20 cellular contexts compared by ENCODE assay signal in the genomic region with DNA sequence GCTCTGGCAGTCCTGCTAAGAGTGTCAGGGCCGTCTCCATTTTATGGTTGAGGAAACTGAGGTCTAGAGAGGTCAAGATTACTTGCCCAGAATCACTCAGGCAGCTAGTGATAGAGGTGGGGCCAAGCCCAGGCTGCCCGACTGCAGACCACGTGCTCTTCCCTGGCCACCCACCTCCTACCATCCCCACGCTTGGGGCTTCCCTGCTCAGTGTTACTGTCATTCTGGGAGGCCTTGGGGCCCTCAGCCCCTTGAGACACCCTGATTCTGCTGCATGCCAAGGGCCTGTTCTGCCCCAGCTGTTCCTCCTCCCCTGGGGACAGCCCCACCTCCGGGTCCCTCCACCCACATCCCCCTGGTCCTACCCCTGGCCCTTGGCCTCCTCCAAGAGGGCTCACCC. TPM values are rescaled to one million over a fixed set of nuclear protein-coding genes. Genes with fewer than 3 reads are reported as not detected.
DNase-seq lines count a peak whose midpoint lies in the region; ATAC-seq and TF ChIP-seq lines count a peak whose summit lies in the region.
"Had no signal": no experiment of that assay in that cellular context is flagged by ENCODE, and none has a peak within 500 bp of the region (broad histone marks: within the 10 kb centered on the region; RNA-seq: fewer than 3 reads in every experiment).

No MANE protein-coding gene starts in this region.

- no peak for TF ChIP-seq CTCF in coronary artery (IDR thresholded peaks at IDR 0.05)
- no peak for TF ChIP-seq CTCF in heart right ventricle (IDR thresholded peaks at IDR 0.05)

- H3K4me1 Mint-ChIP-seq in activated CD8-positive, alpha-beta memory T cell treated with anti-CD3 and anti-CD28 coated beads, Interleukin-2, amount 10 ng/mL, durations not matched to agents 7 days and 5 days: peaks cover 8% of the 10 kb centered on the region

- no peak overlapping the region for H3K4me3 Mint-ChIP-seq in activated CD8-positive, alpha-beta memory T cell treated with anti-CD3 and anti-CD28 coated beads, Interleukin-2, amount 10 ng/mL, durations not matched to agents 7 days and 5 days
- H3K4me3 Mint-ChIP-seq: activated CD4-positive, alpha-beta T cell treated with anti-CD3 and anti-CD28 coated beads, Interleukin-2, amount 10 ng/mL, durations not matched to agents 7 days and 5 days; effector memory CD8-positive, alpha-beta T cell; natural killer cell treated with Interleukin-12 subunit alpha and Interleukin-12 subunit beta and Interleukin-15 and Interleukin-18, amount 100 ng/mL, for 72 hours had no signal

- CTCF ChIA-PET in activated CD8-positive, alpha-beta memory T cell treated with anti-CD3 and anti-CD28 coated beads, Interleukin-2, amount 10 ng/mL, durations not matched to agents 7 days and 5 days (lab: Charles Lee): no interaction called here

- ATAC-seq in activated CD8-positive, alpha-beta memory T cell treated with anti-CD3 and anti-CD28 coated beads, Interleukin-2, amount 10 ng/mL, durations not matched to agents 7 days and 5 days: peak; percentile 23
- ATAC-seq in GM21447 (IDR thresholded peaks at IDR 0.05; ENCODE audit: unreplicated experiment): peak; percentile 65
- ATAC-seq in HG03175 (IDR thresholded peaks at IDR 0.05; ENCODE audit: unreplicated experiment): peak; percentile 56
- ATAC-seq in HG03521 (IDR thresholded peaks at IDR 0.05; ENCODE audit: unreplicated experiment): no peak
- no peak for ATAC-seq in heart right ventricle
- ATAC-seq: effector memory CD8-positive, alpha-beta T cell; left colon had no signal

- no peak overlapping the region for H3K27ac Mint-ChIP-seq in activated CD8-positive, alpha-beta memory T cell treated with anti-CD3 and anti-CD28 coated beads, Interleukin-2, amount 10 ng/mL, durations not matched to agents 7 days and 5 days
- H3K27ac Mint-ChIP-seq: effector memory CD8-positive, alpha-beta T cell; natural killer cell treated with Interleukin-12 subunit alpha and Interleukin-12 subunit beta and Interleukin-15 and Interleukin-18, amount 100 ng/mL, for 72 hours had no signal

- H3K4me3 ChIP-seq in coronary artery (no peak overlapping the region), heart right ventricle (no peak overlapping the region)
- H3K4me3 ChIP-seq: stomach, upper lobe of left lung had no signal

- no peak for DNase-seq in activated CD8-positive, alpha-beta memory T cell treated with anti-CD3 and anti-CD28 coated beads, Interleukin-2, amount 10 ng/mL, durations not matched to agents 7 days and 5 days
- DNase-seq in activated CD8-positive, alpha-beta memory T cell treated with anti-CD3 and anti-CD28 coated beads for 24 hours: no peak
- DNase-seq in coronary artery (ENCODE audit: low spot score): no peak
- DNase-seq in NCI-H774 (lab: John Stamatoyannopoulos, UW): no peak
- no peak for DNase-seq in heart right ventricle
- DNase-seq: activated CD4-positive, alpha-beta T cell treated with anti-CD3 and anti-CD28 coated beads, Interleukin-2, amount 10 ng/mL, durations not matched to agents 7 days and 5 days; activated naive CD4-positive, alpha-beta T cell treated with anti-CD3 and anti-CD28 coated beads, Interleukin-2, amount 50 U/mL, for 16 hours; activated T-cell treated with anti-CD3 and anti-CD28 coated beads, Interleukin-2, amount 50 U/mL, for 1 hour; effector memory CD8-positive, alpha-beta T cell; GDM1; Kasumi-1; left colon; NCI-H1105; NCI-H510A treated with DMSO at 0.1 percent for 48 hours; stomach; upper lobe of left lung had no signal

- 77 to 79% methylated on average over 5 of the region's 5 CpGs for WGBS in heart right ventricle, 2 donors

- peaks cover 0 to 20% (median 0%) of the 10 kb centered on the region in 9 donors for H3K36me3 ChIP-seq in heart right ventricle
- H3K36me3 ChIP-seq: upper lobe of left lung had no signal

- no peaks in the 10 kb centered on the region for H3K27me3 Mint-ChIP-seq in activated CD8-positive, alpha-beta memory T cell treated with anti-CD3 and anti-CD28 coated beads, Interleukin-2, amount 10 ng/mL, durations not matched to agents 7 days and 5 days
- H3K27me3 Mint-ChIP-seq: activated CD4-positive, alpha-beta T cell treated with anti-CD3 and anti-CD28 coated beads, Interleukin-2, amount 10 ng/mL, durations not matched to agents 7 days and 5 days; natural killer cell treated with Interleukin-12 subunit alpha and Interleukin-12 subunit beta and Interleukin-15 and Interleukin-18, amount 100 ng/mL, for 72 hours had no signal

- no peaks in the 10 kb centered on the region for H3K36me3 Mint-ChIP-seq in activated CD8-positive, alpha-beta memory T cell treated with anti-CD3 and anti-CD28 coated beads, Interleukin-2, amount 10 ng/mL, durations not matched to agents 7 days and 5 days
- H3K36me3 Mint-ChIP-seq: natural killer cell treated with Interleukin-12 subunit alpha and Interleukin-12 subunit beta and Interleukin-15 and Interleukin-18, amount 100 ng/mL, for 72 hours had no signal

- peaks cover 0 to 7% (median 0%) of the 10 kb centered on the region in 9 donors for H3K4me1 ChIP-seq in heart right ventricle
- H3K4me1 ChIP-seq: stomach, upper lobe of left lung had no signal

- H3K27ac ChIP-seq in coronary artery (no peak overlapping the region), heart right ventricle (no peak overlapping the region)
- H3K27ac ChIP-seq: stomach, upper lobe of left lung had no signal

- H3K9me3 Mint-ChIP-seq in activated CD8-positive, alpha-beta memory T cell treated with anti-CD3 and anti-CD28 coated beads, Interleukin-2, amount 10 ng/mL, durations not matched to agents 7 days and 5 days (ENCODE audit: low read depth): peaks cover 1% of the 10 kb centered on the region
- H3K9me3 Mint-ChIP-seq: activated CD4-positive, alpha-beta T cell treated with anti-CD3 and anti-CD28 coated beads, Interleukin-2, amount 10 ng/mL, durations not matched to agents 7 days and 5 days; effector memory CD8-positive, alpha-beta T cell; natural killer cell treated with Interleukin-12 subunit alpha and Interleukin-12 subunit beta and Interleukin-15 and Interleukin-18, amount 100 ng/mL, for 72 hours had no signal

- H3K27me3 ChIP-seq in heart right ventricle: peaks cover 0 to 6% (median 0%) of the 10 kb centered on the region in 7 donors
- H3K27me3 ChIP-seq: upper lobe of left lung had no signal

- intact Hi-C loops in heart right ventricle (cut with DNase I): loop anchor here in 1 of 10 donors (5.0 kb wide), 1 partner anchor 525 kb away; no protein-coding TSS in a partner anchor

- H3K9me3 ChIP-seq in heart right ventricle: no peaks in the 10 kb centered on the region
- H3K9me3 ChIP-seq: stomach, upper lobe of left lung had no signal

RNA-seq across cellular contexts. Expression of gene TAB1, which starts 17.2 kb away (rescaled TPM):
- total RNA-seq in activated CD8-positive, alpha-beta memory T cell treated with anti-CD3 and anti-CD28 coated beads, Interleukin-2, amount 10 ng/mL, durations not matched to agents 7 days and 5 days: 10 to 100 TPM; 27.7 to 35.2 TPM
- total RNA-seq in heart right ventricle: 10 to 100 TPM; 15.8 to 21.0 (median 18.0) TPM
- 10 to 100 TPM; 13.6 to 17.5 TPM for polyA plus RNA-seq in heart right ventricle

RNA-seq across cellular contexts. Expression of gene SYNGR1, which starts 32.6 kb away (rescaled TPM):
- 10 to 100 TPM in 1 of 2 experiments, 1 to 10 TPM in 1; 4.2 to 16.0 TPM for total RNA-seq in activated CD8-positive, alpha-beta memory T cell treated with anti-CD3 and anti-CD28 coated beads, Interleukin-2, amount 10 ng/mL, durations not matched to agents 7 days and 5 days
- total RNA-seq in heart right ventricle: 10 to 100 TPM; 30.3 to 67.9 (median 41.6) TPM
- 10 to 100 TPM; 29.8 to 85.8 TPM for polyA plus RNA-seq in heart right ventricle

Comparison
In these comparisons a context has a peak if more than half of its experiments do, and no peak if none do; other contexts are left out.
1. ATAC-seq: peak in activated CD8-positive, alpha-beta memory T cell treated with anti-CD3 and anti-CD28 coated beads, Interleukin-2, amount 10 ng/mL, durations not matched to agents 7 days and 5 days (single experiment), GM21447 (single experiment) and HG03175 (single experiment); none in HG03521 (single experiment) and heart right ventricle (0 of 8).